In the genomic region with DNA sequence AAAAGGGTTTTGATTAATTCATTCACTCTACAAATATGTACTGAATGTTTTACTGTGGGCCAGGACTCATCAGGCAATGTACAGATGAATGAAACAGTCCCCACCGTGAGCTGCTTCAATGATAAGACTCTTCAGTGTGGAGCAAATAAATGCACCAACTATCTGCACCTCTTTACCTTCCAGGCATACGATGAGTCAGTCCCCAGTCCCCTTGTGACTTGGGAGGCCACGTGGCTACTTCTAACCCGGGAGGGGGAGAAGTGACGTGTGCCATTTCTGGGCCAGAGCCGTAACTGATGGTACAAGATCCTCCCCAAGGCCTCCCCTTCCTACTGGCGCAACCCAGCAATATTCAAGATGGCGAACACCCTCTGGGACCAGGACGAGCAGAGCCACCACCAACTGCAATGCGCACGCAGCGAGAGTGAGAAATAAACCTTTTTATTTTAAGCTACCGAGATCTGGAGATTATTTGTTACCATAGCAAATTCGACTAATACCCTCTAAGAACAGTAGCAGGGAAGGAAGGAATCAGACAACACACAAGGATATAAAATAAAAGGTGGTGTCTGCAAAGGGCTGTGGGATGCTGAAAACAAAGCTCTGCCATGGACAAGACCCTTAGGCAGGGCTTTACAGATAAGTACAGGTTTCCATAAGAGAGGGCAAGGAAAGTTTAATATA, we compare ENCODE assay signal across 1 cellular context.
A peak's percentile ranks its signal among the peaks of the same experiment; 100 is the strongest.
TF ChIP-seq lines count a peak whose summit lies in the region.

No MANE protein-coding gene starts in this region.

TF ChIP-seq in K562, 482 proteins besides CTCF, POLR2A, EP300 and RAD21 (continued from another document):
- TF ChIP-seq, protein P1, sequence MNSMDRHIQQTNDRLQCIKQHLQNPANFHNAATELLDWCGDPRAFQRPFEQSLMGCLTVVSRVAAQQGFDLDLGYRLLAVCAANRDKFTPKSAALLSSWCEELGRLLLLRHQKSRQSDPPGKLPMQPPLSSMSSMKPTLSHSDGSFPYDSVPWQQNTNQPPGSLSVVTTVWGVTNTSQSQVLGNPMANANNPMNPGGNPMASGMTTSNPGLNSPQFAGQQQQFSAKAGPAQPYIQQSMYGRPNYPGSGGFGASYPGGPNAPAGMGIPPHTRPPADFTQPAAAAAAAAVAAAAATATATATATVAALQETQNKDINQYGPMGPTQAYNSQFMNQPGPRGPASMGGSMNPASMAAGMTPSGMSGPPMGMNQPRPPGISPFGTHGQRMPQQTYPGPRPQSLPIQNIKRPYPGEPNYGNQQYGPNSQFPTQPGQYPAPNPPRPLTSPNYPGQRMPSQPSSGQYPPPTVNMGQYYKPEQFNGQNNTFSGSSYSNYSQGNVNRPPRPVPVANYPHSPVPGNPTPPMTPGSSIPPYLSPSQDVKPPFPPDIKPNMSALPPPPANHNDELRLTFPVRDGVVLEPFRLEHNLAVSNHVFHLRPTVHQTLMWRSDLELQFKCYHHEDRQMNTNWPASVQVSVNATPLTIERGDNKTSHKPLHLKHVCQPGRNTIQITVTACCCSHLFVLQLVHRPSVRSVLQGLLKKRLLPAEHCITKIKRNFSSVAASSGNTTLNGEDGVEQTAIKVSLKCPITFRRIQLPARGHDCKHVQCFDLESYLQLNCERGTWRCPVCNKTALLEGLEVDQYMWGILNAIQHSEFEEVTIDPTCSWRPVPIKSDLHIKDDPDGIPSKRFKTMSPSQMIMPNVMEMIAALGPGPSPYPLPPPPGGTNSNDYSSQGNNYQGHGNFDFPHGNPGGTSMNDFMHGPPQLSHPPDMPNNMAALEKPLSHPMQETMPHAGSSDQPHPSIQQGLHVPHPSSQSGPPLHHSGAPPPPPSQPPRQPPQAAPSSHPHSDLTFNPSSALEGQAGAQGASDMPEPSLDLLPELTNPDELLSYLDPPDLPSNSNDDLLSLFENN (IDR thresholded peaks at IDR 0.05; ENCODE audit: low read depth in 2 of 2, low read length in 2 of 2): peak in 1 of 2 experiments; percentile 64; a peak in 1 of 4 replicates
- TF ChIP-seq, protein P2, sequence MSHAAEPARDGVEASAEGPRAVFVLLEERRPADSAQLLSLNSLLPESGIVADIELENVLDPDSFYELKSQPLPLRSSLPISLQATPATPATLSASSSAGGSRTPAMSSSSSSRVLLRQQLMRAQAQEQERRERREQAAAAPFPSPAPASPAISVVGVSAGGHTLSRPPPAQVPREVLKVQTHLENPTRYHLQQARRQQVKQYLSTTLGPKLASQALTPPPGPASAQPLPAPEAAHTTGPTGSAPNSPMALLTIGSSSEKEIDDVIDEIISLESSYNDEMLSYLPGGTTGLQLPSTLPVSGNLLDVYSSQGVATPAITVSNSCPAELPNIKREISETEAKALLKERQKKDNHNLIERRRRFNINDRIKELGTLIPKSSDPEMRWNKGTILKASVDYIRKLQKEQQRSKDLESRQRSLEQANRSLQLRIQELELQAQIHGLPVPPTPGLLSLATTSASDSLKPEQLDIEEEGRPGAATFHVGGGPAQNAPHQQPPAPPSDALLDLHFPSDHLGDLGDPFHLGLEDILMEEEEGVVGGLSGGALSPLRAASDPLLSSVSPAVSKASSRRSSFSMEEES (CRISPR knock-in tag; IDR thresholded peaks at IDR 0.05): peak; percentile 41; the same call in 1 of the 2 replicates
- peak in 1 of 2 experiments; percentile 85 for TF ChIP-seq AFF1 (IDR thresholded peaks at IDR 0.05; ENCODE audit: low read depth in 1 of 2, partially characterized antibody in 2 of 2)
- no peak for TF ChIP-seq ATF1 (CRISPR knock-in tag; IDR thresholded peaks at IDR 0.05)
- peak; percentile 96 for TF ChIP-seq ATF1 (tag; IDR thresholded peaks at IDR 0.05)
- TF ChIP-seq RCOR1 (IDR thresholded peaks at IDR 0.05; ENCODE audit: borderline replicate concordance in 1 of 2, low read depth in 2 of 2, low read length in 2 of 2): peak; percentile 32 to 91; a peak in 2 of 4 replicates
- TF ChIP-seq ZNF239 (CRISPR knock-in tag; IDR thresholded peaks at IDR 0.05): no peak
- peak; percentile 81 for TF ChIP-seq FOXM1 (IDR thresholded peaks at IDR 0.05; ENCODE audit: low read depth)
- TF ChIP-seq FOXM1 (CRISPR knock-in tag; IDR thresholded peaks at IDR 0.05; ENCODE audit: low read depth): no peak
- TF ChIP-seq, protein P3, sequence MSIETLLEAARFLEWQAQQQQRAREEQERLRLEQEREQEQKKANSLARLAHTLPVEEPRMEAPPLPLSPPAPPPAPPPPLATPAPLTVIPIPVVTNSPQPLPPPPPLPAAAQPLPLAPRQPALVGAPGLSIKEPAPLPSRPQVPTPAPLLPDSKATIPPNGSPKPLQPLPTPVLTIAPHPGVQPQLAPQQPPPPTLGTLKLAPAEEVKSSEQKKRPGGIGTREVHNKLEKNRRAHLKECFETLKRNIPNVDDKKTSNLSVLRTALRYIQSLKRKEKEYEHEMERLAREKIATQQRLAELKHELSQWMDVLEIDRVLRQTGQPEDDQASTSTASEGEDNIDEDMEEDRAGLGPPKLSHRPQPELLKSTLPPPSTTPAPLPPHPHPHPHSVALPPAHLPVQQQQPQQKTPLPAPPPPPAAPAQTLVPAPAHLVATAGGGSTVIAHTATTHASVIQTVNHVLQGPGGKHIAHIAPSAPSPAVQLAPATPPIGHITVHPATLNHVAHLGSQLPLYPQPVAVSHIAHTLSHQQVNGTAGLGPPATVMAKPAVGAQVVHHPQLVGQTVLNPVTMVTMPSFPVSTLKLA (conservative IDR thresholded peaks at IDR 0.05): peak; percentile 93 to 96
